33 cellular contexts compared by ENCODE assay signal in the genomic region with DNA sequence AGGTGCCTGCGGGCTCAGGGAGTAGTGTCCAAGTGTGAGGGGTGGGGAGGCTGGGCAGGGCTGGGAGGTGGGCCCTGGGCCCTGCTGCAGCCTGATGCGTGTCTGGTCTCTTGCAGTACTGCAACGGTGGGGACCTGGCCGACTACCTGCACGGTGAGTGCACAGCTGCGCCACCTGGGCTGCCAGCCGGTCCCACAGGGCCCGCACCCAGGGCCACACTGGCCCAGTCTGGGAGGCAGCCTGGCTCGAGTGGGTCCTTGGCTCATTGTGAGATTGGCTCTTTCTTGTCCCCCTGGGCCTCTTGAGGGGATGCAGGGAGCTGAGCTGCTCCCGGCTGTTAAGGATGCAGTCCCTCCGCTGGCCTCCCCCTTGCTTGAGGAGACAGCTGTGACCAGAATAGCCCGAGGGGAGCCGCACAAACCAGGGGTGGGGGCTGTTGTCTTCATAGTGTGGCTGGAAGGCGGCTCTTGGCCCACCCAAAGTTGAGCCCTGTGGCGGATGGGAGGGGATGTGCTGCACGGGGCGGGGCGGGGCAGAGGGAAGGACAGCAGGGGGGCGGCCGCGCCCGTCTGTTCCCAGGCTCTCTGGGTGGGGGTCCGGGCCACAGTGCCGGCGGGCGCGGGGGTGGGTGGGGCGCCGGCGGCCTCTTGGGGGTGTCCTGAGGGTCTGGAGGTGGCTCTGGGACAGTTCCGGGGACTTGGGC.
"Had no signal": no experiment of that assay in that cellular context is flagged by ENCODE, and none has a peak within 500 bp of the region (broad histone marks: within the 10 kb centered on the region; RNA-seq: fewer than 3 reads in every experiment).

No MANE protein-coding gene starts in this region.

- DNase-seq: activated CD4-positive, alpha-beta T cell treated with anti-CD3 and anti-CD28 coated beads, Interleukin-2, amount 10 ng/mL, durations not matched to agents 7 days and 5 days; activated CD4-positive, alpha-beta T cell treated with anti-CD3 and anti-CD28 coated beads, Interleukin-2, amount 50 U/mL, for 48 hours; activated CD8-positive, alpha-beta T cell treated with anti-CD3 and anti-CD28 coated beads, Interleukin-2, amount 10 ng/mL, durations not matched to agents 7 days and 5 days; activated gamma-delta T cell treated with Interleukin-2 at 50 U/mL for 16 hours; activated naive CD4-positive, alpha-beta T cell treated with anti-CD3 and anti-CD28 coated beads for 36 hours; activated T-cell treated with anti-CD3 and anti-CD28 coated beads, Interleukin-2, amount 50 U/mL, for 4 hours; MM.1S; MV-4-11; NCI-H1092; NCI-H1436 treated with DMSO at 0.1 percent for 48 hours; NCI-H1694 treated with DMSO at 0.1 percent for 48 hours; NCI-H2029; NCI-H2107; NCI-H2171; NCI-H510A; NCI-H526; NCI-H748 treated with DMSO at 0.1 percent for 48 hours; NK-92 treated with Interleukin-12 subunit alpha and Interleukin-12 subunit beta, amount 100 ng/mL, for 24 hours; PC-3; Peyer's patch; SHP77; SJCRH30; T1000 had no signal

- H3K27me3 Mint-ChIP-seq: activated CD4-positive, alpha-beta T cell treated with anti-CD3 and anti-CD28 coated beads, Interleukin-2, amount 10 ng/mL, durations not matched to agents 7 days and 5 days had no signal

- H3K27ac Mint-ChIP-seq: activated CD4-positive, alpha-beta T cell treated with anti-CD3 and anti-CD28 coated beads, Interleukin-2, amount 10 ng/mL, durations not matched to agents 7 days and 5 days; activated CD8-positive, alpha-beta T cell treated with anti-CD3 and anti-CD28 coated beads, Interleukin-2, amount 10 ng/mL, durations not matched to agents 7 days and 5 days; activated naive CD4-positive, alpha-beta T cell treated with anti-CD3 and anti-CD28 coated beads for 36 hours; activated naive CD4-positive, alpha-beta T cell treated with anti-CD3 and anti-CD28 coated beads, Interleukin-2, amount 50 U/mL, for 72 hours; activated T-helper 1 cell treated with anti-CD3 and anti-CD28 coated beads, Interleukin-12 subunit alpha, Interleukin-12 subunit beta, Interleukin-2, Interleukin-4 antibody, amounts not matched to agents 30 ng/mL and 10 ng/mL and 1 ng/mL, durations not matched to agents 14 hours and 24 hours and 36 hours had no signal

- ATAC-seq: activated CD8-positive, alpha-beta T cell treated with anti-CD3 and anti-CD28 coated beads, Interleukin-2, amount 10 ng/mL, durations not matched to agents 7 days and 5 days; activated naive CD4-positive, alpha-beta T cell treated with anti-CD3 and anti-CD28 coated beads, Interleukin-2, amount 50 U/mL, for 72 hours; activated T-cell treated with anti-CD3 and anti-CD28 coated beads, Interleukin-2, amount 50 U/mL, for 4 hours; body of pancreas; PC-3 had no signal

- H3K27ac ChIP-seq: adrenal gland, body of pancreas, breast epithelium, KMS-11, Peyer's patch, RWPE1, SJCRH30, SK-N-MC had no signal

- H3K9me3 Mint-ChIP-seq: activated CD4-positive, alpha-beta T cell treated with anti-CD3 and anti-CD28 coated beads, Interleukin-2, amount 10 ng/mL, durations not matched to agents 7 days and 5 days; activated naive CD4-positive, alpha-beta T cell treated with anti-CD3 and anti-CD28 coated beads for 36 hours; activated naive CD4-positive, alpha-beta T cell treated with anti-CD3 and anti-CD28 coated beads, Interleukin-2, amount 50 U/mL, for 72 hours; activated T-cell treated with anti-CD3 and anti-CD28 coated beads, Interleukin-2, amount 50 U/mL, for 4 hours; activated T-helper 1 cell treated with anti-CD3 and anti-CD28 coated beads, Interleukin-12 subunit alpha, Interleukin-12 subunit beta, Interleukin-2, Interleukin-4 antibody, amounts not matched to agents 30 ng/mL and 10 ng/mL and 1 ng/mL, durations not matched to agents 14 hours and 24 hours and 36 hours had no signal

- H3K4me3 Mint-ChIP-seq: activated CD4-positive, alpha-beta T cell treated with anti-CD3 and anti-CD28 coated beads, Interleukin-2, amount 10 ng/mL, durations not matched to agents 7 days and 5 days; activated CD8-positive, alpha-beta T cell treated with anti-CD3 and anti-CD28 coated beads, Interleukin-2, amount 10 ng/mL, durations not matched to agents 7 days and 5 days; activated naive CD4-positive, alpha-beta T cell treated with anti-CD3 and anti-CD28 coated beads for 36 hours; activated T-cell treated with anti-CD3 and anti-CD28 coated beads, Interleukin-2, amount 50 U/mL, for 4 hours; activated T-helper 1 cell treated with anti-CD3 and anti-CD28 coated beads, Interleukin-12 subunit alpha, Interleukin-12 subunit beta, Interleukin-2, Interleukin-4 antibody, amounts not matched to agents 30 ng/mL and 10 ng/mL and 1 ng/mL, durations not matched to agents 14 hours and 24 hours and 36 hours had no signal

- H3K9me3 ChIP-seq: adrenal gland, body of pancreas, breast epithelium, Peyer's patch, SJCRH30 had no signal

- H3K4me3 ChIP-seq: adrenal gland, body of pancreas, breast epithelium, Peyer's patch, SJCRH30, SK-N-MC had no signal

- FAIRE-seq: astrocyte, TTC549 had no signal

- H3K4me2 ChIP-seq: KMS-11 had no signal

- H3K4me1 ChIP-seq: SJCRH30 had no signal

- H3K9ac ChIP-seq: KMS-11 had no signal

- H3K36me3 Mint-ChIP-seq: activated naive CD4-positive, alpha-beta T cell treated with anti-CD3 and anti-CD28 coated beads, Interleukin-2, amount 50 U/mL, for 72 hours had no signal

- H3K27me3 ChIP-seq: adrenal gland, body of pancreas, breast epithelium, Peyer's patch, SJCRH30 had no signal
